Comparison of ENCODE assay signal across 1 cellular context in genomic region chr15:42490743-42491539, GRCh38.
A peak's percentile ranks its signal among the peaks of the same experiment; 100 is the strongest.
TF ChIP-seq lines count a peak whose summit lies in the region.

Gene ZNF106, minus strand, starts transcription at chr15:42491141. Its CDS starts 18,852 bp downstream, at chr15:42472289.

TF ChIP-seq in GM12878, 131 proteins besides CTCF, POLR2A, EP300 and RAD21 (continued from another document and continues in another):
- TF ChIP-seq GABPA (IDR thresholded peaks at IDR 0.05; ENCODE audit: low read depth) (peak; percentile 31; the same call in 1 of the 2 replicates), STAT1 (conservative IDR thresholded peaks at IDR 0.05) (no peak), ATF2 (IDR thresholded peaks at IDR 0.05; ENCODE audit: low read length) (no peak), USF2 (IDR thresholded peaks at IDR 0.05; ENCODE audit: borderline replicate concordance, low read depth, low read length) (no peak), SIN3A (IDR thresholded peaks at IDR 0.05; ENCODE audit: low read depth, low read length) (peak; percentile 50), MXI1 (IDR thresholded peaks at IDR 0.05; ENCODE audit: low read depth, low read length) (peak; percentile 53), PAX8 (IDR thresholded peaks at IDR 0.05) (peak; percentile 85), POLR2AphosphoS5 (IDR thresholded peaks at IDR 0.05; ENCODE audit: low read length) (peak; percentile 94), POLR2AphosphoS2 (IDR thresholded peaks at IDR 0.05; ENCODE audit: low read depth, low read length) (peak; percentile 46; the same call in 1 of the 2 replicates), IKZF1 (conservative IDR thresholded peaks at IDR 0.05) (peak; percentile 68), MYB (IDR thresholded peaks at IDR 0.05; ENCODE audit: borderline replicate concordance, low read depth, low read length) (peak; percentile 86), ATF7 (IDR thresholded peaks at IDR 0.05; ENCODE audit: low read depth) (peak; percentile 61), DPF2 (IDR thresholded peaks at IDR 0.05) (peak; percentile 51; the same call in 1 of the 2 replicates), EGR1 (IDR thresholded peaks at IDR 0.05; ENCODE audit: borderline replicate concordance in 1 of 2, low read depth in 2 of 2, low read length in 2 of 2) (peak in 1 of 2 experiments; percentile 41; a peak in 1 of 3 replicates), RBBP5 (conservative IDR thresholded peaks at IDR 0.05) (no peak), TAF1 (IDR thresholded peaks at IDR 0.05; ENCODE audit: borderline replicate concordance, low read depth, low read length) (peak; percentile 98), PML (IDR thresholded peaks at IDR 0.05; ENCODE audit: low read length) (peak; percentile 78; the same call in 1 of the 2 replicates), USF1 (IDR thresholded peaks at IDR 0.05; ENCODE audit: borderline replicate concordance, extremely low read length, insufficient read depth, low read depth, low read length) (no peak), KLF5 (IDR thresholded peaks at IDR 0.05; ENCODE audit: partially characterized antibody) (peak; percentile 22), CHD1 (IDR thresholded peaks at IDR 0.05; ENCODE audit: low read depth, low read length) (no peak), MEF2A (IDR thresholded peaks at IDR 0.05; ENCODE audit: insufficient read depth, low read depth, low read length) (peak; percentile 68; the same call in 1 of the 2 replicates), PRDM15 (CRISPR knock-in tag; IDR thresholded peaks at IDR 0.05) (no peak), ZNF207 (IDR thresholded peaks at IDR 0.05; ENCODE audit: borderline replicate concordance) (peak; percentile 75; the same call in 1 of the 2 replicates), NFIC (IDR thresholded peaks at IDR 0.05; ENCODE audit: low read depth, low read length) (peak; percentile 29; the same call in 1 of the 2 replicates), HSF1 (IDR thresholded peaks at IDR 0.05; ENCODE audit: low read depth, low read length) (no peak), HDAC6 (IDR thresholded peaks at IDR 0.05; ENCODE audit: unreplicated experiment) (no peak), ZBTB11 (CRISPR knock-in tag; IDR thresholded peaks at IDR 0.05) (no peak), RUNX3 (IDR thresholded peaks at IDR 0.05; ENCODE audit: low read length) (peak; percentile 91), TARDBP (IDR thresholded peaks at IDR 0.05; ENCODE audit: borderline replicate concordance) (peak; percentile 97), POU2F2 (IDR thresholded peaks at IDR 0.05; ENCODE audit: borderline replicate concordance, low read depth, low read length) (peak; percentile 77), NR2C2 (IDR thresholded peaks at IDR 0.05; ENCODE audit: borderline replicate concordance, control insufficient read depth, insufficient read length, low read depth) (no peak), FOXK2 (IDR thresholded peaks at IDR 0.05) (peak; percentile 44; the same call in 1 of the 2 replicates), E2F4 (IDR thresholded peaks at IDR 0.05; ENCODE audit: low read depth, low read length) (no peak), RB1 (IDR thresholded peaks at IDR 0.05; ENCODE audit: borderline replicate concordance) (no peak), ATF3 (IDR thresholded peaks at IDR 0.05; ENCODE audit: borderline replicate concordance, extremely low read depth, low read depth, low read length) (peak; percentile 66; the same call in 1 of the 2 replicates), NRF1 (conservative IDR thresholded peaks at IDR 0.05; ENCODE audit: low read depth, low read length) (peak; percentile 27; the same call in 1 of the 2 replicates), RELA (IDR thresholded peaks at IDR 0.05; ENCODE audit: borderline replicate concordance, partially characterized antibody) (no peak), MTA2 (IDR thresholded peaks at IDR 0.05; ENCODE audit: low read depth) (no peak), TCF7 (IDR thresholded peaks at IDR 0.05; ENCODE audit: borderline replicate concordance) (peak; percentile 68; the same call in 1 of the 2 replicates), CHD4 (IDR thresholded peaks at IDR 0.05) (no peak), ZNF687 (IDR thresholded peaks at IDR 0.05) (peak; percentile 88), NFXL1 (IDR thresholded peaks at IDR 0.05; ENCODE audit: borderline replicate concordance) (no peak), SPI1 (IDR thresholded peaks at IDR 0.05; ENCODE audit: borderline replicate concordance, insufficient read depth, low read depth, low read length) (no peak), SP1 (IDR thresholded peaks at IDR 0.05; ENCODE audit: low read depth, low read length) (peak; percentile 37)
